In the genomic region with DNA sequence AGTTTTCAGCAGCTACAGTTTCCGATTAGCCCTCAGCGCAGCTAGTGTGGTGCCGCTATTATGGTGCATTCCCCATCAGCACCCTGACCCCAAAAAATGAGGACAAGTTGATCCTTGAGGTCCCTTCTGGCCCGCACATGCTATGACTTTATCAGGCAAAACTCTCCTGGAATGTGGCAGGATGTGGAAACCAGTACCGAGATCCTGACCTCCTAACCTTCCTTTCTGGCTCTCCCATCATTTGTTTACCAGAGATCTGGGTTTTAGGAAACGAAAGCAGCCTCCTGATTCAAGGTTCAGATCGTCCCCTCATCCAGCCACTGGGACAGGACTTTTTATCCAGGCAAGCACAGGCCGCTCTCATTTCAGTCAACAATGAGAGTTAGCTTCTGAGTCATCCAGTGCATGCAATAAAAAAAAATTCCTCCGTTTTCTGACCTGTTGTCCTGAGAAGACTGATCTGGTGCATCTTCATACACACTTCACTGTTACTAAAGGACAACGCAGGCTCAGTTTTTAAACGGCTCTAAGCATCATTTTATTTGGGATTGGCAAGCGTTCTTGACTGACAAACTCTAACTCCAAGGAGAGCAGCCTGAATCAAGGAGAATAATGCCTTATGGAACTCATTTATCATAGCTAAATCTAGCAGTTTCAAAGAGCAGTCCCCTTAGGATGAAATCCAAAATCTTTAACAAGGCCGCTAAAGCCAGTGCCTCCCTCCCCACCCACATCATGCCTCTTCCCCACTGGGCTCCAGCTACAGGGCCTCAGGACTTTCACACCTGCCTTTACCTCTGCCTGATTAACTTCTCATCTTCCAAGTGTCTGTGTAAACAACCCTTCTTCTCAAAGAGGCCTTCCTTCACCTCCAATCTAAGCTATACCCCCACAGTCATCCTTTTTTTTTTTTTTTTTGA, we compare ENCODE assay signal across 10 cellular contexts. TPM values are rescaled to one million over a fixed set of nuclear protein-coding genes. Genes with fewer than 3 reads are reported as not detected.
DNase-seq lines count a peak whose midpoint lies in the region; ATAC-seq and TF ChIP-seq lines count a peak whose summit lies in the region.
"Had no signal": no experiment of that assay in that cellular context is flagged by ENCODE, and none has a peak within 500 bp of the region (broad histone marks: within the 10 kb centered on the region; RNA-seq: fewer than 3 reads in every experiment).

No MANE protein-coding gene starts in this region.

- no peaks in the 10 kb centered on the region for H3K36me3 Mint-ChIP-seq in activated CD8-positive, alpha-beta memory T cell treated with anti-CD3 and anti-CD28 coated beads, Interleukin-2, amount 10 ng/mL, durations not matched to agents 7 days and 5 days

- H3K4me3 ChIP-seq in lung (no peak overlapping the region), upper lobe of left lung (no peak overlapping the region)

- H3K9me3 ChIP-seq in lung (ENCODE audit: control insufficient read depth in 2 of 2, insufficient read depth in 1 of 2, low read length in 1 of 2) (no peaks in the 10 kb centered on the region), upper lobe of left lung (no peaks in the 10 kb centered on the region)

- DNase-seq in HuH-7.5 (ENCODE audit: low spot score) (peak; percentile 38), dedifferentiated amniotic fluid mesenchymal stem cell (ENCODE audit: extremely low spot score) (peak; percentile 62), lung (ENCODE audit: low spot score) (no peak), upper lobe of left lung (peak in 1 of 2 donors; percentile 52), hippocampal formation (lab: John Stamatoyannopoulos, UW) (no peak)
- no peak for DNase-seq in activated CD8-positive, alpha-beta memory T cell treated with anti-CD3 and anti-CD28 coated beads, Interleukin-2, amount 10 ng/mL, durations not matched to agents 7 days and 5 days
- DNase-seq: T-helper 2 cell had no signal

- no peaks in the 10 kb centered on the region for H3K9me3 Mint-ChIP-seq in activated CD8-positive, alpha-beta memory T cell treated with anti-CD3 and anti-CD28 coated beads, Interleukin-2, amount 10 ng/mL, durations not matched to agents 7 days and 5 days (ENCODE audit: low read depth)
- H3K9me3 Mint-ChIP-seq: IgD-negative memory B cell had no signal

- no peak for TF ChIP-seq CTCF in lung (IDR thresholded peaks at IDR 0.05; ENCODE audit: control extremely low read depth, extremely low read depth)
- TF ChIP-seq CTCF in upper lobe of left lung (IDR thresholded peaks at IDR 0.05) = no peak

- no peaks in the 10 kb centered on the region for H3K27me3 ChIP-seq in lung (ENCODE audit: control insufficient read depth, insufficient read depth)
- H3K27me3 ChIP-seq in upper lobe of left lung = no peaks in the 10 kb centered on the region

- peak; percentile 49 to 97 (median 75) for TF ChIP-seq EP300 in upper lobe of left lung (IDR thresholded peaks at IDR 0.05)

- CTCF ChIA-PET in activated CD8-positive, alpha-beta memory T cell treated with anti-CD3 and anti-CD28 coated beads, Interleukin-2, amount 10 ng/mL, durations not matched to agents 7 days and 5 days (lab: Charles Lee) = interaction anchor here (0.7 to 1.2 kb wide), 3 partner anchors 27 to 72 kb away, joined by 3 to 4 read pairs (median 3); no protein-coding TSS in a partner anchor

- H3K4me1 Mint-ChIP-seq in activated CD8-positive, alpha-beta memory T cell treated with anti-CD3 and anti-CD28 coated beads, Interleukin-2, amount 10 ng/mL, durations not matched to agents 7 days and 5 days = no peaks in the 10 kb centered on the region

- 47 to 68% methylated on average over 13 of the region's 13 CpGs for WGBS in lung, 2 donors
- WGBS in upper lobe of left lung, 2 donors = 50 to 53% methylated on average over 10 to 13 of the region's 13 CpGs

- H3K27ac Mint-ChIP-seq in activated CD8-positive, alpha-beta memory T cell treated with anti-CD3 and anti-CD28 coated beads, Interleukin-2, amount 10 ng/mL, durations not matched to agents 7 days and 5 days = no peak overlapping the region

- TF ChIP-seq POLR2A in upper lobe of left lung (IDR thresholded peaks at IDR 0.05) = no peak

- H3K4me1 ChIP-seq in lung (ENCODE audit: control insufficient read depth in 2 of 2, insufficient read depth in 2 of 2, low read length in 2 of 2) = peaks cover 29 to 44% of the 10 kb centered on the region in 2 donors
- H3K4me1 ChIP-seq in upper lobe of left lung = peaks cover 44 to 70% (median 61%) of the 10 kb centered on the region in 4 donors

- peak overlapping the region; percentile 69 to 85 for H3K27ac ChIP-seq in lung (ENCODE audit: low read depth in 1 of 2, low read length in 1 of 2)
- H3K27ac ChIP-seq in upper lobe of left lung = peak overlapping the region; percentile 81 to 89 (median 84)

- H3K36me3 ChIP-seq in lung (ENCODE audit: control insufficient read depth in 2 of 2, insufficient read depth in 2 of 2, low read length in 2 of 2) (peaks cover 0 to 3% of the 10 kb centered on the region in 2 donors), upper lobe of left lung (peaks cover 0 to 28% (median 6%) of the 10 kb centered on the region in 4 donors)

- H3K4me3 Mint-ChIP-seq in activated CD8-positive, alpha-beta memory T cell treated with anti-CD3 and anti-CD28 coated beads, Interleukin-2, amount 10 ng/mL, durations not matched to agents 7 days and 5 days = no peak overlapping the region
- H3K4me3 Mint-ChIP-seq: IgD-negative memory B cell had no signal

- H3K27me3 Mint-ChIP-seq in activated CD8-positive, alpha-beta memory T cell treated with anti-CD3 and anti-CD28 coated beads, Interleukin-2, amount 10 ng/mL, durations not matched to agents 7 days and 5 days = peaks cover 7% of the 10 kb centered on the region
- H3K27me3 Mint-ChIP-seq: IgD-negative memory B cell had no signal

- ATAC-seq in lung (ENCODE audit: insufficient read depth, low FRiP score) (no peak), upper lobe of left lung (ENCODE audit: low FRiP score in 2 of 2) (peak; percentile 66 to 78), HG03025 (IDR thresholded peaks at IDR 0.05; ENCODE audit: low FRiP score, unreplicated experiment) (no peak), GM18870 (IDR thresholded peaks at IDR 0.05; ENCODE audit: unreplicated experiment) (no peak)
- ATAC-seq in activated CD8-positive, alpha-beta memory T cell treated with anti-CD3 and anti-CD28 coated beads, Interleukin-2, amount 10 ng/mL, durations not matched to agents 7 days and 5 days = no peak

RNA-seq across cellular contexts. Expression of a gene that starts 17.1 kb away (rescaled TPM):
- total RNA-seq in lung (100 to 1,000 TPM in 1 of 2 donors, 10 to 100 TPM in 1; 61.4 to 243 TPM), upper lobe of left lung (100 to 1,000 TPM in 5 of 6 donors, 10 to 100 TPM in 1; 78.6 to 239 (median 178) TPM)
- polyA plus RNA-seq in lung = 100 to 1,000 TPM; 156 to 200 TPM
- 10 to 100 TPM in 1 of 2 experiments, 1 to 10 TPM in 1; 4.8 to 22.7 TPM for total RNA-seq in activated CD8-positive, alpha-beta memory T cell treated with anti-CD3 and anti-CD28 coated beads, Interleukin-2, amount 10 ng/mL, durations not matched to agents 7 days and 5 days

Comparison
In these comparisons a context has a peak if more than half of its experiments do, and no peak if none do; other contexts are left out.
1. DNase-seq: peak in HuH-7.5 (single experiment) and dedifferentiated amniotic fluid mesenchymal stem cell (single experiment); none in lung (single experiment), activated CD8-positive, alpha-beta memory T cell treated with anti-CD3 and anti-CD28 coated beads, Interleukin-2, amount 10 ng/mL, durations not matched to agents 7 days and 5 days (single experiment) and hippocampal formation (0 of 2).
2. ATAC-seq: peak in upper lobe of left lung (2 of 2); none in lung (single experiment), HG03025 (single experiment), activated CD8-positive, alpha-beta memory T cell treated with anti-CD3 and anti-CD28 coated beads, Interleukin-2, amount 10 ng/mL, durations not matched to agents 7 days and 5 days (single experiment) and GM18870 (single experiment).